17 cellular contexts compared by ENCODE assay signal in the genomic region with DNA sequence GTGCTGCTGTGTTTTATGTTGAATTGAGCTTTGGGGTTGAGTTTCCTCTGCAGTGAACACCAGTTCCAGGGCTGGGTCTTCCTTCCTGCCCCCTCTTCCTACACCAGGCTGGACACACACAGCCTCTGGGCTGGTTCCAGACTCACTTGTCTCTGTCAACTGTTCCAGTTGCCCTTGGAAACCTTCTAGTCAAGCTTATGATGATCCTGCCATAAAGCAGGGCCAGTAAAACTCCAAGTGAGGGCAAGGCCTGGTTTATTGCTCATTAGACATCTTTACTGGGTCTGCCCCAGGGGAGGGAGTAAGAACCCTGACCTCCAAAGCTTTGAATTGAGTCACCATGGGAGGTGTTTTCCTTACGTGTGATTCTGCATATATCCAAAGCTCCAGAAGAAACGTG.
DNase-seq lines count a peak whose midpoint lies in the region; ATAC-seq, FAIRE-seq and TF ChIP-seq lines count a peak whose summit lies in the region.
"Had no signal": no experiment of that assay in that cellular context is flagged by ENCODE, and none has a peak within 500 bp of the region (broad histone marks: within the 10 kb centered on the region; RNA-seq: fewer than 3 reads in every experiment).

No MANE protein-coding gene starts in this region.

- H3K4me3 Mint-ChIP-seq in Caco-2 (ENCODE audit: unreplicated experiment), result no peak overlapping the region
- H3K4me3 Mint-ChIP-seq: activated T-cell treated with anti-CD3 and anti-CD28 coated beads, Interleukin-2, amount 50 U/mL, for 24 hours; natural killer cell had no signal

- H3K36me3 ChIP-seq in Caco-2 (ENCODE audit: control insufficient read depth, insufficient read depth, low read length) (no peaks in the 10 kb centered on the region), mucosa of rectum (ENCODE audit: control insufficient read depth in 2 of 2, insufficient read depth in 2 of 2, low read length in 2 of 2) (peaks cover 0 to 3% of the 10 kb centered on the region in 2 donors)

- FAIRE-seq in RCC 7860 (lab: Jason Lieb, UNC), result peak; percentile 48
- FAIRE-seq: GM12878, GM19239 had no signal

- TF ChIP-seq CTCF in Caco-2 (IDR thresholded peaks at IDR 0.05; ENCODE audit: insufficient read depth in 1 of 2, low read depth in 1 of 2, low read length in 1 of 2, severe bottlenecking in 1 of 2, unreplicated experiment in 1 of 2) (no peak), fibroblast of villous mesenchyme (IDR thresholded peaks at IDR 0.05; ENCODE audit: insufficient read depth, low read depth, low read length) (no peak)

- CTCF ChIA-PET in Caco-2 (lab: Charles Lee), result interaction anchor here (0.7 kb wide), 2 partner anchors 37 to 43 kb away, joined by 3 read pairs; no protein-coding TSS in a partner anchor

- H3K9me3 ChIP-seq in Caco-2, result no peaks in the 10 kb centered on the region
- H3K9me3 ChIP-seq in mucosa of rectum (ENCODE audit: control insufficient read depth in 2 of 2, low read length in 2 of 2), result no peaks in the 10 kb centered on the region

- H3K27ac ChIP-seq in mucosa of rectum (ENCODE audit: low read depth in 2 of 2, low read length in 2 of 2), result peak overlapping the region; percentile 78 to 86
- H3K27ac ChIP-seq: SK-N-MC had no signal

- H3K4me1 ChIP-seq in Caco-2 (no peaks in the 10 kb centered on the region), mucosa of rectum (ENCODE audit: control insufficient read depth in 2 of 2, insufficient read depth in 2 of 2, low read length in 2 of 2) (peaks cover 21 to 39% of the 10 kb centered on the region in 2 donors)

- peak overlapping the region in 1 of 2 donors; percentile 36 for H3K9ac ChIP-seq in mucosa of rectum (ENCODE audit: low read depth in 1 of 2, low read length in 2 of 2)

- POLR2A ChIA-PET in Caco-2 (lab: Charles Lee), result no interaction called here

- DNase-seq in Caco-2, result peak; percentile 32 to 63
- peak; percentile 50 for DNase-seq in RCC 7860 (ENCODE audit: low spot score)
- peak; percentile 78 for DNase-seq in fibroblast of villous mesenchyme (ENCODE audit: low read depth)
- no peak for DNase-seq in stimulated activated CD4-positive, alpha-beta T cell treated with anti-CD3 and anti-CD28 coated beads, Interleukin-4, amount 100 ng/mL, for 1 hour
- DNase-seq in NCI-H1436 treated with DMSO at 0.1 percent for 48 hours (lab: John Stamatoyannopoulos, UW), result no peak
- DNase-seq: activated CD4-positive, CD25-positive, alpha-beta regulatory T cell; activated T-cell treated with anti-CD3 and anti-CD28 coated beads, Interleukin-2, amount 50 U/mL, for 24 hours; DMS53; natural killer cell; NCI-H1105; NCI-H526 had no signal

- no peak overlapping the region for H3K4me3 ChIP-seq in Caco-2 (ENCODE audit: low read depth, low read length)
- no peak overlapping the region for H3K4me3 ChIP-seq in fibroblast of villous mesenchyme (ENCODE audit: low read depth, low read length)
- no peak overlapping the region for H3K4me3 ChIP-seq in mucosa of rectum (ENCODE audit: low read length in 2 of 2)
- H3K4me3 ChIP-seq: GM12878, SK-N-MC had no signal

- BruUV-seq in Caco-2 (replicated peaks; lab: Mats Ljungman, UMichigan), result no TSS peak

- no peaks in the 10 kb centered on the region for H3K9me3 Mint-ChIP-seq in Caco-2 (ENCODE audit: unreplicated experiment)
- H3K9me3 Mint-ChIP-seq: activated T-cell treated with anti-CD3 and anti-CD28 coated beads, Interleukin-2, amount 50 U/mL, for 24 hours; natural killer cell had no signal

- peak overlapping the region; percentile 36 for H3K27ac Mint-ChIP-seq in Caco-2 (ENCODE audit: unreplicated experiment)
- H3K27ac Mint-ChIP-seq: activated T-cell treated with anti-CD3 and anti-CD28 coated beads, Interleukin-2, amount 50 U/mL, for 24 hours; natural killer cell had no signal

- no peak for ATAC-seq in GM21619 (IDR thresholded peaks at IDR 0.05; ENCODE audit: unreplicated experiment)
- ATAC-seq in HG03460 (IDR thresholded peaks at IDR 0.05; ENCODE audit: unreplicated experiment), result no peak
- ATAC-seq: GM12878, natural killer cell had no signal

- H3K27me3 ChIP-seq in Caco-2 (replicated peaks; ENCODE audit: control insufficient read depth, insufficient read depth, low read length) (no peaks in the 10 kb centered on the region), mucosa of rectum (ENCODE audit: control insufficient read depth in 2 of 2, insufficient read depth in 2 of 2, low read length in 2 of 2) (no peaks in the 10 kb centered on the region)

- peaks cover 7% of the 10 kb centered on the region for H3K4me1 Mint-ChIP-seq in Caco-2 (ENCODE audit: low read depth, unreplicated experiment)
- H3K4me1 Mint-ChIP-seq: natural killer cell had no signal

- H3K36me3 Mint-ChIP-seq in Caco-2 (ENCODE audit: insufficient read depth, unreplicated experiment), result peaks cover 14% of the 10 kb centered on the region
- H3K36me3 Mint-ChIP-seq: natural killer cell had no signal

- no peaks in the 10 kb centered on the region for H3K27me3 Mint-ChIP-seq in Caco-2 (ENCODE audit: insufficient read depth, unreplicated experiment)

- intact Hi-C loops in Caco-2 (cut with micrococcal nuclease; ENCODE audit: unreplicated experiment), result no loop called here

Comparison
In these comparisons a context has a peak if more than half of its experiments do, and no peak if none do; other contexts are left out.
1. DNase-seq: peak in Caco-2 (2 of 2), RCC 7860 (single experiment) and fibroblast of villous mesenchyme (single experiment); none in stimulated activated CD4-positive, alpha-beta T cell treated with anti-CD3 and anti-CD28 coated beads, Interleukin-4, amount 100 ng/mL, for 1 hour (single experiment) and NCI-H1436 treated with DMSO at 0.1 percent for 48 hours (single experiment).